Comparison of ENCODE assay signal across 29 cellular contexts in the genomic region with DNA sequence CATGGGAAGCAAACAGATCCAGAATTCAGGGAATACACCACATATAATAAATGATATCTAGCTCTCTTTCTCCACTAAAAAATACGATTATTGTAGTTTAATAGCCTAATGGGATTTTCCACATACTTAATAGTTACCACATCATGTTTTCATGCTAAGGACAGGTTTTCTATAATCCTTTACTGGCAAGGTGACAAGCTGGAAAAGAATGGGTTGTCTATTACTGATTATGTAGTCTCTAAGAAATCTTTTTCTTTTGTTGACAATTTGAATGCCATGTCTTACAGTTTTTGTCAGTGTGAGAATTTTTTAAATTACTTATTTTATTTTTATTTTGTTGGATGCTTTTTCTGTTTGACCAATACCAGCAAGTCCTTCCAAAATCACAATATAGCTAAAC.
"Had no signal": no experiment of that assay in that cellular context is flagged by ENCODE, and none has a peak within 500 bp of the region (broad histone marks: within the 10 kb centered on the region; RNA-seq: fewer than 3 reads in every experiment).

No MANE protein-coding gene starts in this region.

- H3K27ac ChIP-seq: adrenal gland, body of pancreas, brain microvascular endothelial cell, breast epithelium, VCaP had no signal

- DNase-seq: activated B cell treated with CpG ODN at 0.5 μM for 24 hours; activated CD4-positive, alpha-beta memory T cell treated with anti-CD3 and anti-CD28 coated beads for 36 hours; activated CD4-positive, alpha-beta T cell treated with anti-CD3 and anti-CD28 coated beads for 4 hours; activated CD4-positive, alpha-beta T cell treated with anti-CD3 and anti-CD28 coated beads, Interleukin-2, amount 10 ng/mL, durations not matched to agents 24 days and 14 days; activated CD4-positive, alpha-beta T cell treated with anti-CD3 and anti-CD28 coated beads, Interleukin-2, amount 50 U/mL, for 1 hour; activated CD4-positive, alpha-beta T cell treated with anti-CD3 and anti-CD28 coated beads, Interleukin-2, amount 50 U/mL, for 4 hours; activated CD4-positive, CD25-positive, alpha-beta regulatory T cell treated with anti-CD3 and anti-CD28 coated beads, Interleukin-2, amount 50 U/mL, for 72 hours; activated CD8-positive, alpha-beta memory T cell treated with anti-CD3 and anti-CD28 coated beads, Interleukin-2, amount 50 U/mL, for 4 hours; activated CD8-positive, alpha-beta T cell treated with anti-CD3 and anti-CD28 coated beads for 36 hours; activated effector memory CD4-positive, alpha-beta T cell treated with anti-CD3 and anti-CD28 coated beads, Interleukin-2, amount 50 U/mL, for 16 hours; activated gamma-delta T cell treated with Interleukin-2 at 50 U/mL for 16 hours; activated naive CD4-positive, alpha-beta T cell; activated naive CD4-positive, alpha-beta T cell treated with anti-CD3 and anti-CD28 coated beads for 36 hours; activated naive CD4-positive, alpha-beta T cell treated with anti-CD3 and anti-CD28 coated beads, Interleukin-2, amount 50 U/mL, for 16 hours; activated naive CD8-positive, alpha-beta T cell treated with anti-CD3 and anti-CD28 coated beads for 36 hours; activated T-cell treated with anti-CD3 and anti-CD28 coated beads for 4 hours; activated T-cell treated with anti-CD3 and anti-CD28 coated beads, Interleukin-2, amount 50 U/mL, for 1 hour; activated T-cell treated with anti-CD3 and anti-CD28 coated beads, Interleukin-2, amount 50 U/mL, for 4 hours; activated T-cell treated with anti-CD3 and anti-CD28 coated beads, Interleukin-2, amount 50 U/mL, for 72 hours; adrenal gland; amniotic stem cell; aorta; body of pancreas; brain microvascular endothelial cell; central memory CD4-positive, alpha-beta T cell; T-helper 17 cell; T1000 had no signal

- H3K4me3 ChIP-seq: adrenal gland, body of pancreas, breast epithelium had no signal

- H3K9me3 ChIP-seq: adrenal gland, body of pancreas, breast epithelium had no signal

- H3K27me3 ChIP-seq: adrenal gland, body of pancreas, brain microvascular endothelial cell, breast epithelium had no signal

- H3K36me3 ChIP-seq: adrenal gland, brain microvascular endothelial cell, breast epithelium had no signal
